ENCODE assay signal across 22 cellular contexts in genomic region chr10:92714872-92715271, GRCh38.
"Had no signal": no experiment of that assay in that cellular context is flagged by ENCODE, and none has a peak within 500 bp of the region (broad histone marks: within the 10 kb centered on the region; RNA-seq: fewer than 3 reads in every experiment).

No MANE protein-coding gene starts in this region.

- H3K36me3 ChIP-seq: Peyer's patch, SJSA1 had no signal

- FAIRE-seq: HTR-8/SVneo had no signal

- H3K9me3 ChIP-seq: Peyer's patch, SJSA1 had no signal

- H3K27me3 ChIP-seq: Peyer's patch, SJSA1 had no signal

- H3K27ac ChIP-seq: HL-60, Peyer's patch, SJSA1, SK-N-MC had no signal

- DNase-seq: KBM-7, MV-4-11, NCI-H1048, NCI-H1105, NCI-H1417, NCI-H1436 treated with DMSO at 0.1 percent for 48 hours, NCI-H1694, NCI-H187 treated with DMSO at 0.1 percent for 48 hours, NCI-H2029 treated with DMSO at 0.1 percent for 48 hours, NCI-H2171 treated with DMSO at 0.1 percent for 48 hours, NCI-H345, NCI-H524 treated with DMSO at 0.1 percent for 48 hours, NCI-H69, NCI-H774, PC-3, Peyer's patch, Right ventricle myocardium superior, SIG-M5 had no signal

- H3K4me3 ChIP-seq: Peyer's patch, SJSA1, SK-N-MC had no signal

- ATAC-seq: PC-3 had no signal
